18 cellular contexts compared by ENCODE assay signal in genomic region chr2:105125428-105125827, GRCh38.
DNase-seq lines count a peak whose midpoint lies in the region; ATAC-seq and TF ChIP-seq lines count a peak whose summit lies in the region.
"Had no signal": no experiment of that assay in that cellular context is flagged by ENCODE, and none has a peak within 500 bp of the region (broad histone marks: within the 10 kb centered on the region; RNA-seq: fewer than 3 reads in every experiment).

No MANE protein-coding gene starts in this region.

- H3K4me3 Mint-ChIP-seq in immature natural killer cell, result no peak overlapping the region
- no peak overlapping the region for H3K4me3 Mint-ChIP-seq in activated CD8-positive, alpha-beta T cell treated with anti-CD3 and anti-CD28 coated beads, Interleukin-2, amount 10 ng/mL, durations not matched to agents 7 days and 5 days
- H3K4me3 Mint-ChIP-seq: activated T-cell treated with anti-CD3 and anti-CD28 coated beads, Interleukin-2, amount 50 U/mL, for 72 hours; natural killer cell had no signal

- H3K27ac Mint-ChIP-seq in immature natural killer cell, result no peak overlapping the region
- H3K27ac Mint-ChIP-seq in activated CD8-positive, alpha-beta T cell treated with anti-CD3 and anti-CD28 coated beads, Interleukin-2, amount 10 ng/mL, durations not matched to agents 7 days and 5 days, result no peak overlapping the region
- H3K27ac Mint-ChIP-seq: activated T-cell treated with anti-CD3 and anti-CD28 coated beads, Interleukin-2, amount 50 U/mL, for 72 hours; natural killer cell had no signal

- H3K4me3 ChIP-seq in AG04450 (ENCODE audit: low read depth, low read length) (no peak overlapping the region), HFF-Myc (replicated peaks; ENCODE audit: low read depth, low read length) (no peak overlapping the region)
- H3K4me3 ChIP-seq: esophagus muscularis mucosa, upper lobe of right lung had no signal

- POLR2A ChIA-PET in AG04450 (lab: Yijun Ruan, JAX), result no interaction called here
- POLR2A ChIA-PET in activated CD8-positive, alpha-beta T cell treated with anti-CD3 and anti-CD28 coated beads, Interleukin-2, amount 10 ng/mL, durations not matched to agents 7 days and 5 days (lab: Charles Lee), result no interaction called here

- peaks cover 11% of the 10 kb centered on the region for H3K27me3 ChIP-seq in AG04450 (ENCODE audit: control insufficient read depth, insufficient read depth, low read length)
- H3K27me3 ChIP-seq: BE2C, upper lobe of right lung had no signal

- no peaks in the 10 kb centered on the region for H3K9me3 Mint-ChIP-seq in immature natural killer cell
- H3K9me3 Mint-ChIP-seq in activated CD8-positive, alpha-beta T cell treated with anti-CD3 and anti-CD28 coated beads, Interleukin-2, amount 10 ng/mL, durations not matched to agents 7 days and 5 days (ENCODE audit: insufficient read depth), result no peaks in the 10 kb centered on the region
- H3K9me3 Mint-ChIP-seq: activated T-cell treated with anti-CD3 and anti-CD28 coated beads, Interleukin-2, amount 50 U/mL, for 72 hours; natural killer cell had no signal

- ATAC-seq in SK-N-SH treated with all-trans-retinoic acid at 6 μM for 48 hours (peak; percentile 57; the same call in 2 of the 3 replicates), HG03108 (IDR thresholded peaks at IDR 0.05; ENCODE audit: unreplicated experiment) (no peak)
- ATAC-seq in activated CD8-positive, alpha-beta T cell treated with anti-CD3 and anti-CD28 coated beads, Interleukin-2, amount 10 ng/mL, durations not matched to agents 7 days and 5 days, result no peak
- ATAC-seq: activated T-cell treated with anti-CD3 and anti-CD28 coated beads, Interleukin-2, amount 50 U/mL, for 72 hours; natural killer cell; upper lobe of right lung had no signal

- peaks cover 11 to 13% of the 10 kb centered on the region in 2 donors for H3K4me1 Mint-ChIP-seq in immature natural killer cell
- H3K4me1 Mint-ChIP-seq in activated CD8-positive, alpha-beta T cell treated with anti-CD3 and anti-CD28 coated beads, Interleukin-2, amount 10 ng/mL, durations not matched to agents 7 days and 5 days (ENCODE audit: low read depth), result no peaks in the 10 kb centered on the region

- no peak for DNase-seq in AG04450 (ENCODE audit: low read depth, low spot score)
- DNase-seq in HFF-Myc (ENCODE audit: extremely low read depth, low read depth), result no peak
- DNase-seq in iPS-NIHi11 (ENCODE audit: low spot score), result peak; percentile 56
- DNase-seq in immature natural killer cell, result no peak
- no peak for DNase-seq in NCI-H1105 (lab: John Stamatoyannopoulos, UW)
- no peak for DNase-seq in activated CD8-positive, alpha-beta T cell treated with anti-CD3 and anti-CD28 coated beads, Interleukin-2, amount 10 ng/mL, durations not matched to agents 7 days and 5 days
- DNase-seq: activated CD4-positive, CD25-positive, alpha-beta regulatory T cell; activated T-cell treated with anti-CD3 and anti-CD28 coated beads, Interleukin-2, amount 50 U/mL, for 72 hours; BE2C; caudate nucleus; islet precursor cell; natural killer cell; NCI-H2081; stimulated activated CD4-positive, alpha-beta T cell treated with anti-CD3 and anti-CD28 coated beads, Interleukin-12 subunit alpha, Interleukin-12 subunit beta, amount 100 ng/mL, for 4 hours; upper lobe of right lung had no signal

- TF ChIP-seq CTCF in AG04450 (IDR thresholded peaks at IDR 0.05; ENCODE audit: low read depth, low read length) (peak; percentile 9; the same call in 1 of the 2 replicates), HFF-Myc (IDR thresholded peaks at IDR 0.05; ENCODE audit: low read depth, low read length, missing control alignments) (peak; percentile 21)

- H3K27ac ChIP-seq in AG04450 (ENCODE audit: low read depth, low read length), result no peak overlapping the region
- H3K27ac ChIP-seq: esophagus muscularis mucosa, upper lobe of right lung had no signal

- H3K36me3 Mint-ChIP-seq in immature natural killer cell, result no peaks in the 10 kb centered on the region
- H3K36me3 Mint-ChIP-seq in activated CD8-positive, alpha-beta T cell treated with anti-CD3 and anti-CD28 coated beads, Interleukin-2, amount 10 ng/mL, durations not matched to agents 7 days and 5 days (ENCODE audit: low read depth), result no peaks in the 10 kb centered on the region
- H3K36me3 Mint-ChIP-seq: natural killer cell had no signal

- CTCF ChIA-PET in AG04450 (lab: Charles Lee), result no interaction called here
- CTCF ChIA-PET in activated CD8-positive, alpha-beta T cell treated with anti-CD3 and anti-CD28 coated beads, Interleukin-2, amount 10 ng/mL, durations not matched to agents 7 days and 5 days (lab: Charles Lee), result interaction anchor here (2.4 kb wide), 1 partner anchor 10 kb away, joined by 8 read pairs; no protein-coding TSS in a partner anchor

- peaks cover 2 to 6% (median 3%) of the 10 kb centered on the region in 3 donors for H3K27me3 Mint-ChIP-seq in immature natural killer cell (ENCODE audit: low read depth in 3 of 3)
- no peaks in the 10 kb centered on the region for H3K27me3 Mint-ChIP-seq in activated CD8-positive, alpha-beta T cell treated with anti-CD3 and anti-CD28 coated beads, Interleukin-2, amount 10 ng/mL, durations not matched to agents 7 days and 5 days (ENCODE audit: low read depth)

- H3K9me3 ChIP-seq in AG04450 (ENCODE audit: control insufficient read depth, insufficient read depth, low read length), result no peaks in the 10 kb centered on the region
- H3K9me3 ChIP-seq: BE2C, upper lobe of right lung had no signal

TF ChIP-seq in SK-N-SH treated with all-trans-retinoic acid at 6 μM for 48 hours, 23 proteins besides CTCF, POLR2A, EP300 and RAD21 (continues in another document):
- no peak for TF ChIP-seq ZC3H10 (CRISPR knock-in tag; IDR thresholded peaks at IDR 0.05)
- no peak for TF ChIP-seq ZNF8 (CRISPR knock-in tag; IDR thresholded peaks at IDR 0.05)
- no peak for TF ChIP-seq PATZ1 (CRISPR knock-in tag; IDR thresholded peaks at IDR 0.05; ENCODE audit: borderline replicate concordance)
- TF ChIP-seq BACH2 (CRISPR knock-in tag; IDR thresholded peaks at IDR 0.05; ENCODE audit: borderline replicate concordance), result no peak
- no peak for TF ChIP-seq GLIS3 (CRISPR knock-in tag; IDR thresholded peaks at IDR 0.05)
- no peak for TF ChIP-seq ZFP3 (CRISPR knock-in tag; IDR thresholded peaks at IDR 0.05)
- no peak for TF ChIP-seq RARB (CRISPR knock-in tag; IDR thresholded peaks at IDR 0.05)
- TF ChIP-seq ZNF565 (CRISPR knock-in tag; conservative IDR thresholded peaks at IDR 0.05; ENCODE audit: low read depth), result no peak
- no peak for TF ChIP-seq ZFP30 (CRISPR knock-in tag; IDR thresholded peaks at IDR 0.05)
- TF ChIP-seq CSDC2 (CRISPR knock-in tag; IDR thresholded peaks at IDR 0.05), result no peak
- no peak for TF ChIP-seq CSRNP3 (CRISPR knock-in tag; IDR thresholded peaks at IDR 0.05)
- TF ChIP-seq ISL1 (CRISPR knock-in tag; IDR thresholded peaks at IDR 0.05), result no peak
- no peak for TF ChIP-seq PPARA (CRISPR knock-in tag; IDR thresholded peaks at IDR 0.05; ENCODE audit: borderline replicate concordance)
- TF ChIP-seq TCF4 (CRISPR knock-in tag; IDR thresholded peaks at IDR 0.05; ENCODE audit: borderline replicate concordance), result no peak
- TF ChIP-seq POU6F1 (CRISPR knock-in tag; IDR thresholded peaks at IDR 0.05; ENCODE audit: borderline replicate concordance, low read depth), result no peak
- TF ChIP-seq ZNF70 (CRISPR knock-in tag; IDR thresholded peaks at IDR 0.05), result no peak
- no peak for TF ChIP-seq ESRRG (CRISPR knock-in tag; IDR thresholded peaks at IDR 0.05)
